8 cellular contexts compared by ENCODE assay signal in genomic region chr15:73873889-73874511, GRCh38. TPM values are rescaled to one million over a fixed set of nuclear protein-coding genes. Genes with fewer than 3 reads are reported as not detected.
A peak's percentile ranks its signal among the peaks of the same experiment; 100 is the strongest.
DNase-seq lines count a peak whose midpoint lies in the region; ATAC-seq, FAIRE-seq and TF ChIP-seq lines count a peak whose summit lies in the region.

No MANE protein-coding gene starts in this region.

- TF ChIP-seq POLR2A in GM12892 (IDR thresholded peaks at IDR 0.05; ENCODE audit: low read depth, low read length) = no peak

- DNase-seq in A172 (ENCODE audit: low spot score) = peak; percentile 59
- DNase-seq in EH (ENCODE audit: low read depth) = peak; percentile 66
- peak; percentile 32 for DNase-seq in NCI-H1436 treated with DMSO at 0.1 percent for 48 hours (lab: John Stamatoyannopoulos, UW)
- peak; percentile 48 for DNase-seq in germinal center (ENCODE audit: low spot score)
- DNase-seq in stimulated activated CD4-positive, alpha-beta T cell treated with anti-CD3 and anti-CD28 coated beads, Interleukin-1b, Interleukin-23, amount 100 ng/mL, for 48 hours = peak; percentile 16
- no peak for DNase-seq in GM12892 (ENCODE audit: insufficient read length)

- peak; percentile 45 for TF ChIP-seq CTCF in WI38 (IDR thresholded peaks at IDR 0.05; ENCODE audit: low read depth, low read length)

- ATAC-seq in GM19395 (IDR thresholded peaks at IDR 0.05; ENCODE audit: unreplicated experiment) = no peak

- H3K4me3 ChIP-seq in WI38 (ENCODE audit: low read depth, low read length) = no peak overlapping the region

- FAIRE-seq in GM12892 (lab: Jason Lieb, UNC) = no peak

RNA-seq across cellular contexts. Expression of gene TBC1D21, which starts 0.6 kb away (rescaled TPM):
- not detected in 2 replicates for total RNA-seq in A172 (2014; rRNA removed; shearing (Covaris generic))
- polyA plus RNA-seq in GM12892 (2012; ENCODE audit: missing spikeins) = not detected

RNA-seq across cellular contexts. Expression of gene LOXL1, which starts 52.3 kb away (rescaled TPM):
- total RNA-seq in A172 (2014; rRNA removed; shearing (Covaris generic)) = 91.0 and 92.8 TPM in 2 replicates
- not detected for polyA plus RNA-seq in GM12892 (2012; ENCODE audit: missing spikeins)
